Comparison of ENCODE assay signal across 28 cellular contexts in the genomic region with DNA sequence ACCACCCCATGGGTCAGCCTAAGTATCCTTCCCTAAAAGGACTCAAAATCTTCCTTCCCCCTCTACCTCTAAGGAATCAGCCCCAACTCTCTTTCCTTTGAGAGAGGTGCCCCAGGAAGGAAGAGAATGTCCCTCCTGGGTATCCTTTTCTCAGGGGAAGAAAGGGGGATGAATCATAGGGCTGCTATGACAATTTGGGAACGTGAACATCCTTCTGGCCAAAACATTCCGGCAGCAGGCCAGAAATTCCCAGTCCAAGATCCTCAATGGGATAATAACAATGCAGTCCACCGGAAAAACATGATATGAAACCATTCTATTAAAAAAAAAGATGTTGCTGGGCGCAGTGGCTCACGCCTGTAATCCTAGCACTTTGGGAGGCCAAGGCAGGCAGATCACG. TPM values are rescaled to one million over a fixed set of nuclear protein-coding genes. Genes with fewer than 3 reads are reported as not detected.
"Had no signal": no experiment of that assay in that cellular context is flagged by ENCODE, and none has a peak within 500 bp of the region (broad histone marks: within the 10 kb centered on the region; RNA-seq: fewer than 3 reads in every experiment).

No MANE protein-coding gene starts in this region.

- H3K27ac ChIP-seq: left ventricle myocardium inferior, neural progenitor cell, neutrophil, ovary, right atrium auricular region, right lobe of liver, stomach, testis, transverse colon, upper lobe of right lung, uterus had no signal

- DNase-seq: hypothalamus; islet precursor cell; left ventricle myocardium inferior; mesendoderm; naive B cell; natural killer cell; nephron progenitor cell; occipital lobe; ovary; right lobe of liver; stimulated activated CD4-positive, alpha-beta T cell treated with anti-CD3 and anti-CD28 coated beads, Interleukin-1b, Interleukin-23, amount 100 ng/mL, for 48 hours; stimulated activated CD4-positive, alpha-beta T cell treated with anti-CD3 and anti-CD28 coated beads, Interleukin-2, amount 100 ng/mL, for 48 hours; stimulated activated naive B cell treated with anti-CD40 and anti-IgM and Interleukin-4, amounts not matched to agents 10 μg/mL and 1 μg/mL and 100 μg/mL, for 72 hours; stimulated activated naive CD8-positive, alpha-beta T cell treated with anti-CD3 and anti-CD28 coated beads, Interleukin-15, Interleukin-2, amounts not matched to agents 100 U/mL and 50 U/mL, for 24 hours; stomach; testis; thyroid gland; transverse colon; upper lobe of right lung; uterus had no signal

- H3K4me1 ChIP-seq: left ventricle myocardium inferior, right atrium auricular region, stomach, testis, transverse colon, upper lobe of right lung, uterus had no signal

- H3K36me3 ChIP-seq: left ventricle myocardium inferior, neural progenitor cell, neutrophil, ovary, right atrium auricular region, right lobe of liver, stomach, thyroid gland, transverse colon, upper lobe of right lung, uterus had no signal

- H3K27me3 Mint-ChIP-seq: stimulated activated naive B cell treated with anti-CD40 and anti-IgM and Interleukin-4, amounts not matched to agents 10 μg/mL and 1 μg/mL and 100 μg/mL, for 72 hours had no signal

- H3K4me3 ChIP-seq: left ventricle myocardium inferior, lung, neural progenitor cell, ovary, right atrium auricular region, right lobe of liver, smooth muscle cell, stomach, testis, thyroid gland, transverse colon, upper lobe of right lung, uterus had no signal

- H3K9me3 ChIP-seq: right lobe of liver, testis, thyroid gland, uterus had no signal

- H3K4me3 Mint-ChIP-seq: mesothelial cell of epicardium; naive B cell; natural killer cell; nephron progenitor cell; neural progenitor cell; stimulated activated naive B cell treated with anti-CD40 and anti-IgM and Interleukin-4, amounts not matched to agents 10 μg/mL and 1 μg/mL and 100 μg/mL, for 72 hours had no signal

- ATAC-seq: natural killer cell; right lobe of liver; stimulated activated naive B cell treated with anti-CD40 and anti-IgM and Interleukin-4, amounts not matched to agents 10 μg/mL and 1 μg/mL and 100 μg/mL, for 72 hours; stimulated activated naive CD8-positive, alpha-beta T cell treated with anti-CD3 and anti-CD28 coated beads, Interleukin-15, Interleukin-2, amounts not matched to agents 100 U/mL and 50 U/mL, for 24 hours; upper lobe of right lung had no signal

- H3K36me3 Mint-ChIP-seq: mesothelial cell of epicardium; natural killer cell; neural progenitor cell; stimulated activated naive B cell treated with anti-CD40 and anti-IgM and Interleukin-4, amounts not matched to agents 10 μg/mL and 1 μg/mL and 100 μg/mL, for 72 hours had no signal

- H3K27me3 ChIP-seq: neural progenitor cell, neutrophil, ovary, right atrium auricular region, right lobe of liver, stomach, testis, thyroid gland, transverse colon, upper lobe of right lung, uterus had no signal

- H3K4me1 Mint-ChIP-seq: naive B cell, natural killer cell, neural progenitor cell had no signal

- H3K27ac Mint-ChIP-seq: mesothelial cell of epicardium; naive B cell; natural killer cell; nephron progenitor cell; neural progenitor cell; progenitor cell of endocrine pancreas; stimulated activated naive B cell treated with anti-CD40 and anti-IgM and Interleukin-4, amounts not matched to agents 10 μg/mL and 1 μg/mL and 100 μg/mL, for 72 hours had no signal

RNA-seq across cellular contexts. Expression of a gene that starts 50.8 kb away (rescaled TPM):
- total RNA-seq: pulmonary artery endothelial cell had no signal
